8 cellular contexts compared by ENCODE assay signal in the genomic region with DNA sequence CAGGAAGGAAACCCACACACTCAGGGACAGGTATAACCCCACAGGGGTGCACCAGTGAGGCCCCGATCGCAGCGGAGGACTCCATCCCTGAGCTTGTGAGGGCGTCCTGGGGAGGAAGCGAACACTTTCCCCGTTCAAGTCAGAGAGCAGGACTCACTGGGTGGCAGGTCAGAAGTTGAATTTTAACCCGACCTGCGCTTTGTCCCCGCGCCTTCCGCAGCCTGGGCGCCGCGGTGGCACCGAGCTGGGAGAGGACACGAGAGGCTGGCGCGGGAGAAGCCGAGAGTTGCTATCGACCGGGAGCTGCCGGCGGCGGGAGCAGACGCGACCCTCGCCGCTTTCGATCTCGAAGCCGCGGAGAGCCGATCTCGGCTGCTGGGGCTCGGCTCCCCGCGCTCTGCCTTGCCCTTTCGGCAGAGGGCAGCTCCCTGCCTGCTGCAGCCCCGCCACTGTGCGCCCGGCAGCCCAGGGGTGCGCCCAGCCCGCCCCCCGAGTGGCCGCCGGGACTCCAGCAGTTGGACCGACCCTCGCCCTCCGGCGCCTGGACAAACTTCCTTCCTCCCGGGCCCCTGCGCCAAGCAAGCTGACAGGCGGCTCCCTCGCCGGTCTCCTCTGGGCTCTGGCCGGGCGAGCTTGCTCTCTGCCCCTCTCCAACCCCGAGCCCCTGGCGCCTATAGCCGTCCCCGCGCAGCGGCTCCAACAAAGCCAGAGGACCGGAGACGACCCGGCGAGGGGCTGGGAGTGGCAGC. TPM values are rescaled to one million over a fixed set of nuclear protein-coding genes. Genes with fewer than 3 reads are reported as not detected.
A peak's percentile ranks its signal among the peaks of the same experiment; 100 is the strongest.
DNase-seq lines count a peak whose midpoint lies in the region; ATAC-seq and TF ChIP-seq lines count a peak whose summit lies in the region.

No MANE protein-coding gene starts in this region.

- intact Hi-C loops in dorsolateral prefrontal cortex (cut with DNase I) (loop anchor here in 1 of 2 donors (10.0 kb wide), 1 partner anchor 102 kb away; no protein-coding TSS in a partner anchor), lower leg skin (cut with DNase I; ENCODE audit: low total_unique reads) (no loop called here)

- peaks cover 0 to 3% (median 0%) of the 10 kb centered on the region in 45 donors for H3K27me3 ChIP-seq in dorsolateral prefrontal cortex
- H3K27me3 ChIP-seq in thymus (ENCODE audit: control insufficient read depth, insufficient read depth), result peaks cover 29% of the 10 kb centered on the region

- H3K9me3 ChIP-seq in thymus (ENCODE audit: control insufficient read depth), result peaks cover 2% of the 10 kb centered on the region

- TF ChIP-seq CTCF in AG10803 (conservative IDR thresholded peaks at IDR 0.05; ENCODE audit: low read length) (no peak), dorsolateral prefrontal cortex (IDR thresholded peaks at IDR 0.05 in 54 of 56, conservative IDR thresholded peaks at IDR 0.05 in 2 of 56; ENCODE audit: low read depth in 1 of 56, partially characterized antibody in 56 of 56) (peak in 3 of 56 donors; percentile 7 to 9 (median 8)), lower leg skin (IDR thresholded peaks at IDR 0.05) (no peak)

- TF ChIP-seq POLR2A in lower leg skin (IDR thresholded peaks at IDR 0.05), result no peak

- H3K27ac ChIP-seq in dorsolateral prefrontal cortex, result peak overlapping the region in 58 of 59 donors; percentile 11 to 96 (median 88)
- H3K27ac ChIP-seq in thymus (ENCODE audit: low read depth), result no peak overlapping the region

- peak; percentile 43 for ATAC-seq in GM18858 (IDR thresholded peaks at IDR 0.05; ENCODE audit: unreplicated experiment)
- peak; percentile 59 for ATAC-seq in HG02885 (IDR thresholded peaks at IDR 0.05; ENCODE audit: poor library complexity, unreplicated experiment)

- H3K4me1 ChIP-seq in thymus (ENCODE audit: control insufficient read depth, insufficient read depth, low read length), result no peaks in the 10 kb centered on the region

- H3K4me3 ChIP-seq in AG10803 (ENCODE audit: low read length) (peak overlapping the region; percentile 78), dorsolateral prefrontal cortex (peak overlapping the region; percentile 59 to 93 (median 82)), lower leg skin (ENCODE audit: low read depth, poor library complexity, severe bottlenecking) (peak overlapping the region; percentile 42), thymus (ENCODE audit: low read length) (peak overlapping the region; percentile 26)

- DNase-seq in AG10803 (ENCODE audit: low read depth) (peak; percentile 41), NCI-H510A (lab: John Stamatoyannopoulos, UW) (peak; percentile 78), dorsolateral prefrontal cortex (peak in 4 of 10 donors; percentile 46 to 67 (median 52)), lower leg skin (ENCODE audit: low spot score in 2 of 2) (peak in 1 of 2 donors; percentile 86), foreskin melanocyte (no peak)

- H3K36me3 ChIP-seq in thymus (ENCODE audit: control insufficient read depth, insufficient read depth), result no peaks in the 10 kb centered on the region

- WGBS in lower leg skin, 2 donors, result 0 to 1% methylated on average over 14 to 29 of the region's 67 CpGs
- WGBS in thymus, result 2% methylated on average over 67 of the region's 67 CpGs

RNA-seq across cellular contexts. Expression of gene LIN7A, which starts 0.9 kb away (rescaled TPM):
- total RNA-seq in dorsolateral prefrontal cortex (10 to 100 TPM in 119 of 120 experiments, 1 to 10 TPM in 1; 9.9 to 65.4 (median 38.1) TPM), lower leg skin (1 to 10 TPM in 1 of 4 donors, under 1 TPM in 3; 0.34 to 3.8 (median 0.64) TPM)
- 0.57 TPM for polyA plus RNA-seq in thymus

Comparison
In these comparisons a context has a peak if more than half of its experiments do, and no peak if none do; other contexts are left out.
1. H3K4me3 ChIP-seq: peak in every context shown above with its lines; median percentile 82 in dorsolateral prefrontal cortex; 78 in AG10803; 42 in lower leg skin; 26 in thymus.